Comparison of ENCODE assay signal across 9 cellular contexts in the genomic region with DNA sequence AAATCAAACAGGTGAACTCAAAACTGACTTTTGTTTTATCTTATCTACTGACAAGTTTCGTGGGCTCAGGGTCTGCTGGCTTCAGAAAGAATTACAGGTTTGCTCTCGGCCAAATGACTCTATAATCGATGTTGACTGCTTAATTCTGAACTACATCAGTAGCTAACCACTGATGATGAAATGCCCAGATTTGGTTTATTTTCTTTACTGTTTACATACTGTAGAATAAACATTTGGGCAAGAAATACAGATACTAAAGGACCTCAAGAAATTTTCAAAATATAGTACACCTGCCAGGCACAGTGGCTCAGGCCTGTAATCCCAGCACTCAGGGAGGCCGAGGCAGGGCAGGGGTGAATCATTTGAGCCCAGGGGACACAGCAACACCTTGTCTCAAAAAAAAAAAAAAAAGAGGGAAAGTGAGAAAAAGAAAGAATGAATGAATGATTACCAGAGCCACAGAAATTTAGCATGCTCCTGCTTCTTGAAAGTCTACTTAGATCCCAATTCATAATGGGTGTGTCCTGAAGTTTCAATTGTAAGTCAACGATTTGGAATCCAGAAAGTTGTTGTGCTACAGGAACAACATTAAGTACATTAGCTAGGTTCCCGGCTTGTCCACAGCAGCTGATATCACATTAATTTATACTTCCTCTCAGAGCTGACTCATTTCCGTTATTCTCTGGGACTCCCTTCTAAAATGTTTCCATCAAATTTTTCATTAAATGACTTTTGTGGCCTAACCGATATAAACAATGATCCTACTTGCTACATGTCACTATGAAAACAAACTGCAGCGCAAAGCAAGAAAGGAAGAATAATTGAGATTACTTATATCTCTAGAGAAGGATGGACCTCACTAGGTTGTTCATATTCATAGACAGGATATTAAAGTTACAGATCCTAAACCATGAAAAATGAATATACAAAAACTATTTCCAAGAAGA.
DNase-seq lines count a peak whose midpoint lies in the region; ATAC-seq and TF ChIP-seq lines count a peak whose summit lies in the region.
"Had no signal": no experiment of that assay in that cellular context is flagged by ENCODE, and none has a peak within 500 bp of the region (broad histone marks: within the 10 kb centered on the region; RNA-seq: fewer than 3 reads in every experiment).

No MANE protein-coding gene starts in this region.

- no TSS peak for BruUV-seq in PC-3 (replicated peaks; lab: Mats Ljungman, UMichigan)

- peak overlapping the region; percentile 74 for H3K27ac Mint-ChIP-seq in stimulated activated memory B cell treated with anti-CD40 and anti-IgM and Interleukin-4, amounts not matched to agents 10 μg/mL and 1 μg/mL and 100 μg/mL, for 72 hours

- H3K27ac ChIP-seq in PC-3 (ENCODE audit: low read length) (peak overlapping the region; percentile 71), fibroblast of lung (ENCODE audit: insufficient read depth, low read length) (peak overlapping the region; percentile 30)
- H3K27ac ChIP-seq: 22Rv1 had no signal

- peak overlapping the region; percentile 34 for H3K9ac ChIP-seq in PC-3 (ENCODE audit: low read length)
- H3K9ac ChIP-seq in fibroblast of lung (ENCODE audit: insufficient read depth, low read length), result no peak overlapping the region

- DNase-seq in NOMO-1 treated with DMSO at 0.1 percent for 48 hours (lab: John Stamatoyannopoulos, UW; ENCODE audit: unreplicated experiment) (peak; percentile 78), NOMO-1 treated with dmso at 0.1 percent for 144 hours (lab: John Stamatoyannopoulos, UW; ENCODE audit: unreplicated experiment) (no peak), PC-3 (peak; percentile 93), fibroblast of lung (ENCODE audit: low read depth in 2 of 2) (peak; percentile 87 to 93), nucleus accumbens (lab: John Stamatoyannopoulos, UW) (no peak), sciatic nerve (ENCODE audit: low spot score) (no peak)
- no peak for DNase-seq in activated CD4-positive, alpha-beta T cell treated with anti-CD3 and anti-CD28 coated beads for 1 hour

- ATAC-seq in PC-3 (peak; percentile 89), sciatic nerve (no peak)
- peak; percentile 72 for ATAC-seq in stimulated activated memory B cell treated with anti-CD40 and anti-IgM and Interleukin-4, amounts not matched to agents 10 μg/mL and 1 μg/mL and 100 μg/mL, for 72 hours

- no peaks in the 10 kb centered on the region for H3K9me3 Mint-ChIP-seq in stimulated activated memory B cell treated with anti-CD40 and anti-IgM and Interleukin-4, amounts not matched to agents 10 μg/mL and 1 μg/mL and 100 μg/mL, for 72 hours

- H3K27me3 ChIP-seq in PC-3 (ENCODE audit: low read length), result no peaks in the 10 kb centered on the region
- H3K27me3 ChIP-seq in fibroblast of lung (ENCODE audit: control insufficient read depth, insufficient read depth, low read length), result no peaks in the 10 kb centered on the region

- H3K4me1 ChIP-seq in PC-3 (ENCODE audit: insufficient read depth, low read length) (peaks cover 37% of the 10 kb centered on the region), fibroblast of lung (ENCODE audit: control insufficient read depth, extremely low read depth, insufficient read depth, low read length) (peaks cover 18% of the 10 kb centered on the region)

- H3K9me2 ChIP-seq in PC-3 (replicated peaks; ENCODE audit: low read length), result no peaks in the 10 kb centered on the region

- H3K4me3 ChIP-seq in PC-3 (ENCODE audit: low read length), result peak overlapping the region; percentile 36
- H3K4me3 ChIP-seq in fibroblast of lung (replicated peaks in 1 of 4; ENCODE audit: control extremely low read depth in 1 of 4, insufficient read depth in 1 of 4, low read depth in 3 of 4, low read length in 4 of 4), result peak overlapping the region in 2 of 4 experiments; percentile 6 to 13

- intact Hi-C loops in PC-3 (cut with micrococcal nuclease), result loop anchor here (1.0 to 10.0 kb wide), 6 partner anchors 18 to 564 kb away; no protein-coding TSS in a partner anchor
- intact Hi-C loops in sciatic nerve (cut with DNase I), result no loop called here

- H3K9me3 ChIP-seq in PC-3 (ENCODE audit: low read length) (no peaks in the 10 kb centered on the region), fibroblast of lung (ENCODE audit: control insufficient read depth, insufficient read depth, low read depth, low read length) (no peaks in the 10 kb centered on the region)

- peaks cover 55% of the 10 kb centered on the region for H3K4me1 Mint-ChIP-seq in stimulated activated memory B cell treated with anti-CD40 and anti-IgM and Interleukin-4, amounts not matched to agents 10 μg/mL and 1 μg/mL and 100 μg/mL, for 72 hours

- H3K36me3 Mint-ChIP-seq in stimulated activated memory B cell treated with anti-CD40 and anti-IgM and Interleukin-4, amounts not matched to agents 10 μg/mL and 1 μg/mL and 100 μg/mL, for 72 hours, result no peaks in the 10 kb centered on the region

- CTCF ChIA-PET in PC-3 (lab: Charles Lee), result interaction anchor here (0.7 kb wide), 1 partner anchor 135 kb away, joined by 4 read pairs; no protein-coding TSS in a partner anchor

- no peaks in the 10 kb centered on the region for H3F3A ChIP-seq in PC-3 (ENCODE audit: low read length, unreplicated experiment)

- peaks cover 97% of the 10 kb centered on the region for H3K79me2 ChIP-seq in PC-3 (ENCODE audit: low read length)
- H3K79me2 ChIP-seq in fibroblast of lung (ENCODE audit: control insufficient read depth, insufficient read depth, low read length), result peaks cover 79% of the 10 kb centered on the region

- no peaks in the 10 kb centered on the region for H3K27me3 Mint-ChIP-seq in stimulated activated memory B cell treated with anti-CD40 and anti-IgM and Interleukin-4, amounts not matched to agents 10 μg/mL and 1 μg/mL and 100 μg/mL, for 72 hours

- H3K36me3 ChIP-seq in PC-3 (ENCODE audit: low read depth, low read length), result no peaks in the 10 kb centered on the region
- no peaks in the 10 kb centered on the region for H3K36me3 ChIP-seq in fibroblast of lung (ENCODE audit: control insufficient read depth, insufficient read depth, low read length)

- H2AFZ ChIP-seq in PC-3 (ENCODE audit: low read length) (no peak overlapping the region), fibroblast of lung (ENCODE audit: low read length) (no peak overlapping the region)

- H3K4me3 Mint-ChIP-seq in stimulated activated memory B cell treated with anti-CD40 and anti-IgM and Interleukin-4, amounts not matched to agents 10 μg/mL and 1 μg/mL and 100 μg/mL, for 72 hours, result peak overlapping the region; percentile 23

- TF ChIP-seq CTCF in PC-3 (conservative IDR thresholded peaks at IDR 0.05; ENCODE audit: low read depth, low read length) (no peak), fibroblast of lung (conservative IDR thresholded peaks at IDR 0.05 in 1 of 2, IDR thresholded peaks at IDR 0.05 in 1 of 2; ENCODE audit: low read depth in 1 of 2, low read length in 2 of 2) (no peak)

- POLR2A ChIA-PET in PC-3 (lab: Charles Lee; ENCODE audit: unreplicated experiment), result interaction anchor here (0.7 kb wide), 2 partner anchors 153 to 239 kb away, joined by 10 to 11 read pairs; no protein-coding TSS in a partner anchor

- peak overlapping the region; percentile 74 for H3K4me2 ChIP-seq in PC-3 (ENCODE audit: low read length)
- peak overlapping the region; percentile 63 for H3K4me2 ChIP-seq in fibroblast of lung (ENCODE audit: extremely low read depth, insufficient read depth, low read length)

- H4K20me1 ChIP-seq in PC-3 (ENCODE audit: low read length) (peaks cover 51% of the 10 kb centered on the region), fibroblast of lung (ENCODE audit: control insufficient read depth, extremely low read depth, insufficient read depth, low read length) (peaks cover 3% of the 10 kb centered on the region)

Comparison
In these comparisons a context has a peak if more than half of its experiments do, and no peak if none do; other contexts are left out.
1. DNase-seq: peak in NOMO-1 treated with DMSO at 0.1 percent for 48 hours (single experiment), PC-3 (single experiment) and fibroblast of lung (2 of 2); none in NOMO-1 treated with dmso at 0.1 percent for 144 hours (single experiment), nucleus accumbens (0 of 56), activated CD4-positive, alpha-beta T cell treated with anti-CD3 and anti-CD28 coated beads for 1 hour (single experiment) and sciatic nerve (single experiment).